Comparison of ENCODE assay signal across 26 cellular contexts in the genomic region with DNA sequence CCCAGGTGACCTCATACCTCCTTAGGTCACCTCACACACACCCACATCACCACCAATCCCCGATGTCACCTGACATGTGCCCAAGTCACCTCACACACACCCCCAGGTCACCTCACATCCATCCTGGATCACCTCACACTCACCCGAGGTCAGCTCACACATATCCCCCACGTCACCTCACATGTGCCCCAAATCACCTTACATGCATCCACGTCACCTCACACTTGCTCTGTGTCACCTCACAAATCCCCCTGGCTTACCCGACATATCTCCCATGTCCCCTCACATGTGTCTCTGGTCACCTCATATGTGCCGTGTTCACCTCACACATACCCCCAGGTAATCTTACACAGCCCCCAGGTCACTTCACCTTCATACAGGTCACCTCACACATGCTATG.
"Had no signal": no experiment of that assay in that cellular context is flagged by ENCODE, and none has a peak within 500 bp of the region (broad histone marks: within the 10 kb centered on the region; RNA-seq: fewer than 3 reads in every experiment).

No MANE protein-coding gene starts in this region.

- H3K36me3 Mint-ChIP-seq: memory B cell; stimulated activated naive B cell treated with anti-CD40 and anti-IgM and Interleukin-4, amounts not matched to agents 10 μg/mL and 1 μg/mL and 100 μg/mL, for 72 hours had no signal

- H3K36me3 ChIP-seq: gastrocnemius medialis, neural progenitor cell, ovary, spleen, thoracic aorta, transverse colon had no signal

- H3K9me3 ChIP-seq: gastrocnemius medialis, ovary, psoas muscle, thoracic aorta, transverse colon had no signal

- FAIRE-seq: colon, kidney had no signal

- H3K27ac ChIP-seq: dorsolateral prefrontal cortex, epithelial cell of prostate, gastrocnemius medialis, neural progenitor cell, ovary, psoas muscle, skin epidermis, spleen, thoracic aorta, transverse colon had no signal

- H3K4me3 ChIP-seq: dorsolateral prefrontal cortex, gastrocnemius medialis, lung, neural progenitor cell, ovary, psoas muscle, skin epidermis, spleen, thoracic aorta, transverse colon had no signal

- H3K27me3 ChIP-seq: gastrocnemius medialis, neural progenitor cell, ovary, transverse colon had no signal

- H3K9me3 Mint-ChIP-seq: memory B cell; stimulated activated naive B cell treated with anti-CD40 and anti-IgM and Interleukin-4, amounts not matched to agents 10 μg/mL and 1 μg/mL and 100 μg/mL, for 72 hours; stimulated activated naive CD8-positive, alpha-beta T cell treated with anti-CD3 and anti-CD28 coated beads, Interleukin-15, Interleukin-2, amounts not matched to agents 100 ng/mL and 50 ng/mL, for 24 hours had no signal

- H3K4me1 ChIP-seq: gastrocnemius medialis, neural progenitor cell, psoas muscle, spleen, transverse colon had no signal

- H2AFZ ChIP-seq: neural progenitor cell had no signal

- ATAC-seq: esophagus mucosa; gastrocnemius medialis; left lobe of liver; psoas muscle; right cardiac atrium; stimulated activated naive B cell treated with anti-CD40 and anti-IgM and Interleukin-4, amounts not matched to agents 10 μg/mL and 1 μg/mL and 100 μg/mL, for 72 hours had no signal

- H3K4me2 ChIP-seq: neural progenitor cell had no signal

- H3K27ac Mint-ChIP-seq: memory B cell; nephron; neural progenitor cell; stimulated activated naive B cell treated with anti-CD40 and anti-IgM and Interleukin-4, amounts not matched to agents 10 μg/mL and 1 μg/mL and 100 μg/mL, for 72 hours; stimulated activated naive CD8-positive, alpha-beta T cell treated with anti-CD3 and anti-CD28 coated beads, Interleukin-15, Interleukin-2, amounts not matched to agents 100 ng/mL and 50 ng/mL, for 24 hours had no signal

- H3K9ac ChIP-seq: neural progenitor cell had no signal

- H3K4me1 Mint-ChIP-seq: memory B cell, nephron, neural progenitor cell had no signal

- DNase-seq: dorsolateral prefrontal cortex; effector CD4-positive, alpha-beta T cell; foreskin fibroblast; gastrocnemius medialis; head of caudate nucleus; kidney; nucleus accumbens; ovary; posterior cingulate gyrus; psoas muscle; right cardiac atrium; spleen; stimulated activated CD4-positive, alpha-beta T cell treated with anti-CD3 and anti-CD28 coated beads, Interleukin-4, amount 100 ng/mL, for 4 hours; stimulated activated naive B cell treated with anti-CD40 and anti-IgM and Interleukin-4, amounts not matched to agents 10 μg/mL and 1 μg/mL and 100 μg/mL, for 72 hours; transverse colon had no signal

- H3K4me3 Mint-ChIP-seq: memory B cell; nephron; neural progenitor cell; stimulated activated naive B cell treated with anti-CD40 and anti-IgM and Interleukin-4, amounts not matched to agents 10 μg/mL and 1 μg/mL and 100 μg/mL, for 72 hours; stimulated activated naive CD8-positive, alpha-beta T cell treated with anti-CD3 and anti-CD28 coated beads, Interleukin-15, Interleukin-2, amounts not matched to agents 100 ng/mL and 50 ng/mL, for 24 hours had no signal
